ENCODE assay signal across 11 cellular contexts in genomic region chr1:118868387-118868786, GRCh38.
"Had no signal": no experiment of that assay in that cellular context is flagged by ENCODE, and none has a peak within 500 bp of the region (broad histone marks: within the 10 kb centered on the region; RNA-seq: fewer than 3 reads in every experiment).

No MANE protein-coding gene starts in this region.

- H3K27ac Mint-ChIP-seq: GM23338, H9, HFFc6 had no signal

- H3K9me3 Mint-ChIP-seq: GM23338, H9, HFFc6 had no signal

- H3K27ac ChIP-seq: GM23248 had no signal

- DNase-seq: GM23248, GOT3, H7, H9, HCEC 1CT, HFFc6 had no signal

- ATAC-seq: GM23338, HCT116 had no signal

- H3K9me3 ChIP-seq: HAP-1 had no signal

- FAIRE-seq: H1, H54 had no signal

- H3K4me3 ChIP-seq: GM23248, GM23338, HAP-1 had no signal

- H3K4me2 ChIP-seq: GM23338 had no signal

- H3K36me3 ChIP-seq: HAP-1 had no signal

- H3K9ac ChIP-seq: GM23248 had no signal

- H3K4me3 Mint-ChIP-seq: GM23338, H9, HFFc6 had no signal

- H2AFZ ChIP-seq: GM23248, GM23338 had no signal

- H3K4me1 Mint-ChIP-seq: H9 had no signal

- H3K4me1 ChIP-seq: HAP-1 had no signal
